In genomic region chr2:1656961-1657841, GRCh38 we compare ENCODE assay signal across 17 cellular contexts.
DNase-seq lines count a peak whose midpoint lies in the region; ATAC-seq, FAIRE-seq and TF ChIP-seq lines count a peak whose summit lies in the region.
"Had no signal": no experiment of that assay in that cellular context is flagged by ENCODE, and none has a peak within 500 bp of the region (broad histone marks: within the 10 kb centered on the region; RNA-seq: fewer than 3 reads in every experiment).

No MANE protein-coding gene starts in this region.

- H3K36me3 Mint-ChIP-seq in endodermal cell (ENCODE audit: low read depth) (peaks cover 46% of the 10 kb centered on the region), CD14-positive monocyte (no peaks in the 10 kb centered on the region)

- no peak for TF ChIP-seq EP300 in ovary (IDR thresholded peaks at IDR 0.05)

- H3K4me3 Mint-ChIP-seq in endodermal cell, result no peak overlapping the region
- H3K4me3 Mint-ChIP-seq in CD14-positive monocyte, result no peak overlapping the region

- TF ChIP-seq POLR2A in GM12891 (IDR thresholded peaks at IDR 0.05; ENCODE audit: low read depth, low read length) (no peak), ovary (IDR thresholded peaks at IDR 0.05) (no peak)

- H3K27ac Mint-ChIP-seq in endodermal cell (no peak overlapping the region), CD14-positive monocyte (no peak overlapping the region)

- H3K27ac ChIP-seq in endodermal cell (ENCODE audit: low read depth, low read length) (no peak overlapping the region), ovary (no peak overlapping the region)
- H3K27ac ChIP-seq: lower lobe of right lung, parathyroid adenoma, SJCRH30 had no signal

- TF ChIP-seq CTCF in endodermal cell (conservative IDR thresholded peaks at IDR 0.05), result peak; percentile 34
- TF ChIP-seq CTCF in ovary (IDR thresholded peaks at IDR 0.05), result no peak
- no peak for TF ChIP-seq CTCF in CD14-positive monocyte (IDR thresholded peaks at IDR 0.05)

- H3K9ac ChIP-seq in endodermal cell (ENCODE audit: extremely low read depth, low read length, poor library complexity, severe bottlenecking), result no peak overlapping the region
- H3K9ac ChIP-seq: parathyroid adenoma had no signal

- H3K4me1 ChIP-seq in endodermal cell (ENCODE audit: control insufficient read depth, insufficient read depth, low read length) (no peaks in the 10 kb centered on the region), ovary (ENCODE audit: insufficient read depth) (peaks cover 16% of the 10 kb centered on the region)
- H3K4me1 ChIP-seq: BLaER1 treated with 17β-estradiol and CSF1 and Interleukin-3, amounts not matched to agents 10 nM and 100 nM; parathyroid adenoma had no signal

- intact Hi-C loops in ovary (cut with DNase I) (loop anchor here in 2 of 4 donors (5.0 kb wide), 2 partner anchors 65 to 85 kb away; partner anchors contain the start of gene PXDN (in 1 of the 2)), CD14-positive monocyte (cut with micrococcal nuclease) (no loop called here)

- H3K27me3 Mint-ChIP-seq in endodermal cell (ENCODE audit: insufficient read depth), result no peaks in the 10 kb centered on the region
- H3K27me3 Mint-ChIP-seq in CD14-positive monocyte (ENCODE audit: low read depth in 3 of 3), result peaks cover 0 to 3% (median 0%) of the 10 kb centered on the region in 3 donors

- H3K36me3 ChIP-seq in endodermal cell (ENCODE audit: control insufficient read depth, insufficient read depth, low read length) (peaks cover 70% of the 10 kb centered on the region), ovary (no peaks in the 10 kb centered on the region)

- ATAC-seq in HG03354 (IDR thresholded peaks at IDR 0.05; ENCODE audit: poor library complexity, severe bottlenecking, unreplicated experiment), result peak; percentile 62
- no peak for ATAC-seq in GM18861 (IDR thresholded peaks at IDR 0.05; ENCODE audit: unreplicated experiment)
- ATAC-seq in GM21423 (IDR thresholded peaks at IDR 0.05; ENCODE audit: unreplicated experiment), result no peak

- H3K4me1 Mint-ChIP-seq in endodermal cell (no peaks in the 10 kb centered on the region), CD14-positive monocyte (no peaks in the 10 kb centered on the region)

- H3K27me3 ChIP-seq in endodermal cell (ENCODE audit: control insufficient read depth, insufficient read depth, low read length, poor library complexity, severe bottlenecking), result no peaks in the 10 kb centered on the region
- no peaks in the 10 kb centered on the region for H3K27me3 ChIP-seq in ovary
- H3K27me3 ChIP-seq: BLaER1 treated with 17β-estradiol and CSF1 and Interleukin-3, amounts not matched to agents 10 nM and 100 nM; SJCRH30 had no signal

- DNase-seq in GM12891 (ENCODE audit: insufficient read length, low spot score) (no peak), endodermal cell (peak; percentile 86), ovary (peak in 3 of 5 donors; percentile 20 to 31 (median 22)), inferior parietal cortex (ENCODE audit: extremely low spot score) (no peak), CD14-positive monocyte (ENCODE audit: low spot score) (no peak)
- DNase-seq: GDM1; NCI-H1048; NCI-H524; stimulated activated CD4-positive, alpha-beta T cell treated with anti-CD3 and anti-CD28 coated beads, Interleukin-1b, Interleukin-23, amount 100 ng/mL, for 48 hours; stimulated activated naive CD4-positive, alpha-beta T cell treated with Interleukin-2 at 50 U/mL for 16 hours had no signal

- H3K9me3 Mint-ChIP-seq in endodermal cell (no peaks in the 10 kb centered on the region), CD14-positive monocyte (no peaks in the 10 kb centered on the region)

- WGBS in endodermal cell (ENCODE audit: insufficient coverage in 1 of 2, insufficient read length in 1 of 2), 2 experiments, result 74 to 75% methylated on average over 3 to 7 of the region's 7 CpGs
- WGBS in ovary, 3 donors, result 86 to 91% (median 91%) methylated on average over 7 of the region's 7 CpGs

- FAIRE-seq in GM12891 (lab: Jason Lieb, UNC), result peak; percentile 79

- H3K4me3 ChIP-seq in endodermal cell (ENCODE audit: low read length), result no peak overlapping the region
- H3K4me3 ChIP-seq in ovary, result no peak overlapping the region
- H3K4me3 ChIP-seq: BLaER1 treated with 17β-estradiol and CSF1 and Interleukin-3, amounts not matched to agents 10 nM and 100 nM; lower lobe of right lung; SJCRH30 had no signal

- no peaks in the 10 kb centered on the region for H3K9me3 ChIP-seq in endodermal cell (ENCODE audit: control insufficient read depth, low read length)
- H3K9me3 ChIP-seq in ovary, result no peaks in the 10 kb centered on the region
- H3K9me3 ChIP-seq: BLaER1 treated with 17β-estradiol and CSF1 and Interleukin-3, amounts not matched to agents 10 nM and 100 nM; lower lobe of right lung; SJCRH30 had no signal

TF ChIP-seq in GM12891, 5 proteins besides CTCF, POLR2A, EP300 and RAD21:
- no peak for TF ChIP-seq TAF1 (IDR thresholded peaks at IDR 0.05; ENCODE audit: low read depth, low read length)
- TF ChIP-seq POLR2AphosphoS5 (IDR thresholded peaks at IDR 0.05; ENCODE audit: low read depth, low read length), result no peak
- no peak for TF ChIP-seq SPI1 (IDR thresholded peaks at IDR 0.05; ENCODE audit: low read depth, low read length)
- no peak for TF ChIP-seq PAX5 (IDR thresholded peaks at IDR 0.05; ENCODE audit: insufficient read depth, low read length, severe bottlenecking)
- no peak for TF ChIP-seq POU2F2 (IDR thresholded peaks at IDR 0.05; ENCODE audit: low read depth, low read length)
TF ChIP-seq in GM12891: peak in this region for 0.

Comparison
In these comparisons a context has a peak if more than half of its experiments do, and no peak if none do; other contexts are left out.
1. DNase-seq: peak in endodermal cell (single experiment) and ovary (3 of 5); none in GM12891 (single experiment), inferior parietal cortex (single experiment) and CD14-positive monocyte (single experiment).